Comparison of ENCODE assay signal across 2 cellular contexts in genomic region chr1:201261771-201262547, GRCh38.
TF ChIP-seq lines count a peak whose summit lies in the region.

No MANE protein-coding gene starts in this region.

TF ChIP-seq in IMR-90, 13 proteins besides CTCF, POLR2A, EP300 and RAD21:
- TF ChIP-seq RFX5 (IDR thresholded peaks at IDR 0.05; ENCODE audit: low read depth, low read length): no peak
- no peak for TF ChIP-seq NFE2L2 (IDR thresholded peaks at IDR 0.05; ENCODE audit: low read depth, low read length)
- no peak for TF ChIP-seq CHD1 (IDR thresholded peaks at IDR 0.05; ENCODE audit: low read depth, low read length)
- TF ChIP-seq, protein P1, sequence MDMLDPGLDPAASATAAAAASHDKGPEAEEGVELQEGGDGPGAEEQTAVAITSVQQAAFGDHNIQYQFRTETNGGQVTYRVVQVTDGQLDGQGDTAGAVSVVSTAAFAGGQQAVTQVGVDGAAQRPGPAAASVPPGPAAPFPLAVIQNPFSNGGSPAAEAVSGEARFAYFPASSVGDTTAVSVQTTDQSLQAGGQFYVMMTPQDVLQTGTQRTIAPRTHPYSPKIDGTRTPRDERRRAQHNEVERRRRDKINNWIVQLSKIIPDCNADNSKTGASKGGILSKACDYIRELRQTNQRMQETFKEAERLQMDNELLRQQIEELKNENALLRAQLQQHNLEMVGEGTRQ (IDR thresholded peaks at IDR 0.05; ENCODE audit: low read depth, low read length): no peak
- no peak for TF ChIP-seq MXI1 (IDR thresholded peaks at IDR 0.05; ENCODE audit: borderline replicate concordance, low read depth, low read length)
- TF ChIP-seq CEBPB (IDR thresholded peaks at IDR 0.05; ENCODE audit: low read depth, low read length): no peak
- TF ChIP-seq, protein P2, sequence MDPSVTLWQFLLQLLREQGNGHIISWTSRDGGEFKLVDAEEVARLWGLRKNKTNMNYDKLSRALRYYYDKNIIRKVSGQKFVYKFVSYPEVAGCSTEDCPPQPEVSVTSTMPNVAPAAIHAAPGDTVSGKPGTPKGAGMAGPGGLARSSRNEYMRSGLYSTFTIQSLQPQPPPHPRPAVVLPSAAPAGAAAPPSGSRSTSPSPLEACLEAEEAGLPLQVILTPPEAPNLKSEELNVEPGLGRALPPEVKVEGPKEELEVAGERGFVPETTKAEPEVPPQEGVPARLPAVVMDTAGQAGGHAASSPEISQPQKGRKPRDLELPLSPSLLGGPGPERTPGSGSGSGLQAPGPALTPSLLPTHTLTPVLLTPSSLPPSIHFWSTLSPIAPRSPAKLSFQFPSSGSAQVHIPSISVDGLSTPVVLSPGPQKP (IDR thresholded peaks at IDR 0.05; ENCODE audit: borderline replicate concordance, low read depth, low read length): no peak
- no peak for TF ChIP-seq FOS (IDR thresholded peaks at IDR 0.05; ENCODE audit: low read depth, low read length)
- no peak for TF ChIP-seq BHLHE40 (IDR thresholded peaks at IDR 0.05; ENCODE audit: low read depth, low read length)
- TF ChIP-seq MAZ (IDR thresholded peaks at IDR 0.05; ENCODE audit: borderline replicate concordance, low read depth, low read length): no peak
- TF ChIP-seq MAFK (IDR thresholded peaks at IDR 0.05; ENCODE audit: low read depth, low read length): no peak
- TF ChIP-seq SMC3 (IDR thresholded peaks at IDR 0.05; ENCODE audit: low read depth, low read length): no peak
- TF ChIP-seq RCOR1 (IDR thresholded peaks at IDR 0.05; ENCODE audit: insufficient replicate concordance, low read length): no peak

TF ChIP-seq in H1, 55 proteins besides CTCF, POLR2A, EP300 and RAD21:
- TF ChIP-seq NANOG (IDR thresholded peaks at IDR 0.05; ENCODE audit: insufficient read depth, low read depth, low read length, poor library complexity, severe bottlenecking) (no peak), BRCA1 (IDR thresholded peaks at IDR 0.05; ENCODE audit: low read depth, low read length) (no peak), SP1 (IDR thresholded peaks at IDR 0.05; ENCODE audit: low read depth, low read length) (no peak), SIN3A (conservative IDR thresholded peaks at IDR 0.05 in 1 of 2, IDR thresholded peaks at IDR 0.05 in 1 of 2; ENCODE audit: low read depth in 1 of 2, low read length in 2 of 2) (no peak), SP4 (IDR thresholded peaks at IDR 0.05; ENCODE audit: low read length) (no peak), HDAC6 (IDR thresholded peaks at IDR 0.05; ENCODE audit: low read depth, low read length) (no peak)
